ENCODE assay signal across 8 cellular contexts in genomic region chr11:67505605-67506396, GRCh38. TPM values are rescaled to one million over a fixed set of nuclear protein-coding genes. Genes with fewer than 3 reads are reported as not detected.
DNase-seq lines count a peak whose midpoint lies in the region; ATAC-seq and TF ChIP-seq lines count a peak whose summit lies in the region.

No MANE protein-coding gene starts in this region.

- peak; percentile 28 for DNase-seq in SIG-M5 (lab: John Stamatoyannopoulos, UW)
- DNase-seq in activated gamma-delta T cell treated with Interleukin-2 at 50 U/mL for 16 hours = peak; percentile 86
- peak; percentile 88 for DNase-seq in fibroblast of villous mesenchyme (ENCODE audit: low read depth)
- DNase-seq in neural crest cell (ENCODE audit: low read depth, low spot score) = peak; percentile 78

- H3K27me3 ChIP-seq in Loucy (ENCODE audit: insufficient read depth, low read length, poor library complexity, severe bottlenecking) = no peaks in the 10 kb centered on the region

- H2AFZ ChIP-seq in Loucy (ENCODE audit: low read length) = no peak overlapping the region

- H3K9me3 ChIP-seq in Loucy (ENCODE audit: insufficient read depth, low read depth, low read length) = no peaks in the 10 kb centered on the region

- H3K9ac ChIP-seq in Loucy (ENCODE audit: low read depth, low read length, poor library complexity, severe bottlenecking) = peak overlapping the region; percentile 80

- peak overlapping the region; percentile 87 for H3K27ac Mint-ChIP-seq in neural crest cell (ENCODE audit: unreplicated experiment)
- H3K27ac Mint-ChIP-seq in stimulated activated naive CD8-positive, alpha-beta T cell treated with anti-CD3 and anti-CD28 coated beads, Interleukin-15, Interleukin-2, amounts not matched to agents 100 ng/mL and 50 ng/mL, for 24 hours = peak overlapping the region; percentile 97

- peaks cover 36% of the 10 kb centered on the region for H3K4me1 Mint-ChIP-seq in neural crest cell
- H3K4me1 Mint-ChIP-seq in stimulated activated naive CD8-positive, alpha-beta T cell treated with anti-CD3 and anti-CD28 coated beads, Interleukin-15, Interleukin-2, amounts not matched to agents 100 ng/mL and 50 ng/mL, for 24 hours (ENCODE audit: low read depth) = peaks cover 49% of the 10 kb centered on the region

- H3K4me1 ChIP-seq in Loucy (ENCODE audit: insufficient read depth, low read length, poor library complexity, severe bottlenecking) = peaks cover 41% of the 10 kb centered on the region

- ATAC-seq in HG02981 (IDR thresholded peaks at IDR 0.05; ENCODE audit: unreplicated experiment) = no peak

- H3F3A ChIP-seq in Loucy (ENCODE audit: low read depth) = peaks cover 6% of the 10 kb centered on the region

- H3K4me3 ChIP-seq in Loucy (ENCODE audit: low read length, poor library complexity, severe bottlenecking) = peak overlapping the region; percentile 95
- peak overlapping the region; percentile 81 for H3K4me3 ChIP-seq in fibroblast of villous mesenchyme (ENCODE audit: low read depth, low read length)

- H3K36me3 Mint-ChIP-seq in neural crest cell (ENCODE audit: low read depth) = peaks cover 5% of the 10 kb centered on the region
- H3K36me3 Mint-ChIP-seq in stimulated activated naive CD8-positive, alpha-beta T cell treated with anti-CD3 and anti-CD28 coated beads, Interleukin-15, Interleukin-2, amounts not matched to agents 100 ng/mL and 50 ng/mL, for 24 hours (ENCODE audit: low read depth) = peaks cover 23% of the 10 kb centered on the region

- peaks cover 4% of the 10 kb centered on the region; the same call in 1 of the 2 replicates for H3K36me3 ChIP-seq in Loucy (ENCODE audit: insufficient read depth, low read length)

- H3K9me2 ChIP-seq in Loucy (replicated peaks; ENCODE audit: low read depth, low read length) = no peaks in the 10 kb centered on the region

- TF ChIP-seq CTCF in GM12874 (IDR thresholded peaks at IDR 0.05; ENCODE audit: insufficient read depth, low read depth, low read length) (peak; percentile 98), Loucy (conservative IDR thresholded peaks at IDR 0.05; ENCODE audit: low read length) (peak; percentile 88), fibroblast of villous mesenchyme (IDR thresholded peaks at IDR 0.05; ENCODE audit: insufficient read depth, low read depth, low read length) (peak; percentile 95), neural crest cell (conservative IDR thresholded peaks at IDR 0.05) (peak; percentile 97)

- peaks cover 31% of the 10 kb centered on the region for H4K20me1 ChIP-seq in Loucy (ENCODE audit: insufficient read depth, low read length, poor library complexity, severe bottlenecking)

- H3K27me3 Mint-ChIP-seq in neural crest cell (ENCODE audit: low read depth) = peaks cover 13% of the 10 kb centered on the region
- H3K27me3 Mint-ChIP-seq in stimulated activated naive CD8-positive, alpha-beta T cell treated with anti-CD3 and anti-CD28 coated beads, Interleukin-15, Interleukin-2, amounts not matched to agents 100 ng/mL and 50 ng/mL, for 24 hours = no peaks in the 10 kb centered on the region

- peak overlapping the region; percentile 93 for H3K4me3 Mint-ChIP-seq in neural crest cell
- peak overlapping the region; percentile 89 for H3K4me3 Mint-ChIP-seq in stimulated activated naive CD8-positive, alpha-beta T cell treated with anti-CD3 and anti-CD28 coated beads, Interleukin-15, Interleukin-2, amounts not matched to agents 100 ng/mL and 50 ng/mL, for 24 hours

- H3K9me3 Mint-ChIP-seq in neural crest cell = no peaks in the 10 kb centered on the region
- H3K9me3 Mint-ChIP-seq in stimulated activated naive CD8-positive, alpha-beta T cell treated with anti-CD3 and anti-CD28 coated beads, Interleukin-15, Interleukin-2, amounts not matched to agents 100 ng/mL and 50 ng/mL, for 24 hours = no peaks in the 10 kb centered on the region

- peaks cover 38% of the 10 kb centered on the region for H3K79me2 ChIP-seq in Loucy (ENCODE audit: insufficient read depth, low read length)

- peak overlapping the region; percentile 98 for H3K4me2 ChIP-seq in Loucy (ENCODE audit: low read depth, low read length, poor library complexity, severe bottlenecking)

RNA-seq across cellular contexts. Expression of gene PITPNM1, which starts 0.6 kb away (rescaled TPM):
- total RNA-seq in fibroblast of villous mesenchyme (21.9 and 22.9 TPM in 2 replicates), neural crest cell (81.5 and 109 TPM in 2 replicates)

RNA-seq across cellular contexts. Expression of gene CDK2AP2, which starts 2.2 kb away (rescaled TPM):
- total RNA-seq in fibroblast of villous mesenchyme (13.5 and 16.8 TPM in 2 replicates), neural crest cell (32.0 and 32.8 TPM in 2 replicates)

RNA-seq across cellular contexts. Expression of gene CABP2, which starts 17.4 kb away (rescaled TPM):
- total RNA-seq in fibroblast of villous mesenchyme (not detected in 2 replicates), neural crest cell (not detected in 2 replicates)

RNA-seq across cellular contexts. Expression of gene AIP, which starts 23.0 kb away (rescaled TPM):
- 42.7 and 55.1 TPM in 2 replicates for total RNA-seq in fibroblast of villous mesenchyme
- total RNA-seq in neural crest cell = 48.7 and 50.1 TPM in 2 replicates

RNA-seq across cellular contexts. Expression of gene TMEM134, which starts 36.8 kb away (rescaled TPM):
- total RNA-seq in fibroblast of villous mesenchyme (18.4 and 18.6 TPM in 2 replicates), neural crest cell (37.3 and 40.8 TPM in 2 replicates)

Comparison
In these comparisons a context has a peak if more than half of its experiments do, and no peak if none do; other contexts are left out.
1. DNase-seq: peak in every context shown above with its lines; median percentile 88 in fibroblast of villous mesenchyme; 86 in activated gamma-delta T cell treated with Interleukin-2 at 50 U/mL for 16 hours; 78 in neural crest cell; 28 in SIG-M5.